8 cellular contexts compared by ENCODE assay signal in the genomic region with DNA sequence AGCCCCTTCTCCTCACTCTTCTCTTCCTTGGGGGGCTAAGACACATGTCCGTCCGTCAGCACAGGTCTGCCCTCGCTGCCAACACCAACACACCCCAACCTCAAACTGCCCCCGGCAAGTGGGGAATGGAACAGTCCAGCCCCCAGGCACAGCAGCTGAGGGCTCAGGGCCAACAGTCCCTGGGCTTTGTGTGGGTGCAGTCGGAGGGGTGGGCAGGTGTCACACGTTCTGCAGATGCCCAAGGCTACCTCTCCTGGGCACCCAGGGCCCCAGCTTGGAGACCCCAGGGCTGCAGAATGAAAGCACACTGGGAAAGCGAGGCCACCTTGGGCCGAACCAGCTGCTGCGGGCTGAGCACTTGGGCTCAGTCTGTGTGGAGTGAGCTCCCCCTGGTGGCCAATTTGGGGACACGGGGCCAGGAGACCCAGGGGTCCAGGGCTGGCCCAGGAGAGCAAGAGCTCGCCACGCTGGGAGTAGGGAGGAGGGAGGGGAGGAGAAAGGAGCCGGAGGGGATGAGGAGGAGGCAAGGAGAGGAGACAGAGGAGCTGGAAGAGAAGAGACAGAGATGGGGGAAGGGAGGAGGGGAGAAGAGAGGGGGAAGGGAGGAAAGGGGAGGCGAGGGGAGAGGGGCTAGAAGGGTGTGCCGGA. TPM values are rescaled to one million over a fixed set of nuclear protein-coding genes. Genes with fewer than 3 reads are reported as not detected.
DNase-seq lines count a peak whose midpoint lies in the region; ATAC-seq and TF ChIP-seq lines count a peak whose summit lies in the region.

No MANE protein-coding gene starts in this region.

- no peaks in the 10 kb centered on the region for H3K27me3 Mint-ChIP-seq in activated CD8-positive, alpha-beta memory T cell treated with anti-CD3 and anti-CD28 coated beads, Interleukin-2, amount 10 ng/mL, durations not matched to agents 7 days and 5 days
- H3K27me3 Mint-ChIP-seq in endothelial cell (ENCODE audit: unreplicated experiment) = peaks cover 4% of the 10 kb centered on the region

- no peaks in the 10 kb centered on the region for H3K9me3 ChIP-seq in mesodermal cell (ENCODE audit: control insufficient read depth, low read length)

- CTCF ChIA-PET in activated CD8-positive, alpha-beta memory T cell treated with anti-CD3 and anti-CD28 coated beads, Interleukin-2, amount 10 ng/mL, durations not matched to agents 7 days and 5 days (lab: Charles Lee) = interaction anchor here (0.5 to 3.8 kb wide), 32 partner anchors 12 to 1863 kb away, joined by 3 to 42 read pairs (median 4); a partner anchor contains a TSS

- 41 to 46% methylated on average over 12 of the region's 15 CpGs for WGBS in mesodermal cell (ENCODE audit: insufficient coverage in 2 of 2), 2 experiments

- no peak overlapping the region for H3K27ac Mint-ChIP-seq in activated CD8-positive, alpha-beta memory T cell treated with anti-CD3 and anti-CD28 coated beads, Interleukin-2, amount 10 ng/mL, durations not matched to agents 7 days and 5 days
- H3K27ac Mint-ChIP-seq in endothelial cell (ENCODE audit: unreplicated experiment) = no peak overlapping the region

- peaks cover 6% of the 10 kb centered on the region for H3K36me3 Mint-ChIP-seq in activated CD8-positive, alpha-beta memory T cell treated with anti-CD3 and anti-CD28 coated beads, Interleukin-2, amount 10 ng/mL, durations not matched to agents 7 days and 5 days
- H3K36me3 Mint-ChIP-seq in endothelial cell (ENCODE audit: low read depth, unreplicated experiment) = peaks cover 16% of the 10 kb centered on the region

- no peaks in the 10 kb centered on the region for H3K9me3 Mint-ChIP-seq in activated CD8-positive, alpha-beta memory T cell treated with anti-CD3 and anti-CD28 coated beads, Interleukin-2, amount 10 ng/mL, durations not matched to agents 7 days and 5 days (ENCODE audit: low read depth)
- no peaks in the 10 kb centered on the region for H3K9me3 Mint-ChIP-seq in endothelial cell (ENCODE audit: unreplicated experiment)

- peak; percentile 87 for ATAC-seq in activated CD8-positive, alpha-beta memory T cell treated with anti-CD3 and anti-CD28 coated beads, Interleukin-2, amount 10 ng/mL, durations not matched to agents 7 days and 5 days
- ATAC-seq in GM19455 (IDR thresholded peaks at IDR 0.05; ENCODE audit: unreplicated experiment) = no peak

- peaks cover 69% of the 10 kb centered on the region for H3K36me3 ChIP-seq in mesodermal cell (ENCODE audit: control insufficient read depth, insufficient read depth, low read length)

- peak overlapping the region; percentile 1 for H3K4me3 ChIP-seq in mesodermal cell (ENCODE audit: extremely low read depth, insufficient read depth, low read length, poor library complexity, severe bottlenecking)

- DNase-seq in ACHN (peak; percentile 55), GM13976 (ENCODE audit: low spot score) (peak; percentile 94), NCI-H460 (ENCODE audit: extremely low read depth, low read depth) (peak; percentile 64), endothelial cell (ENCODE audit: low spot score) (peak; percentile 84)
- peak; percentile 81 for DNase-seq in activated CD8-positive, alpha-beta memory T cell treated with anti-CD3 and anti-CD28 coated beads, Interleukin-2, amount 10 ng/mL, durations not matched to agents 7 days and 5 days
- DNase-seq in stimulated activated CD8-positive, alpha-beta memory T cell treated with anti-CD3 and anti-CD28 coated beads, Interleukin-2, amount 100 ng/mL, for 48 hours (ENCODE audit: low read depth in 2 of 2) = peak; percentile 61 to 66

- TF ChIP-seq CTCF in GM13976 (IDR thresholded peaks at IDR 0.05; ENCODE audit: borderline replicate concordance, control extremely low read depth, extremely low read depth, insufficient read depth, missing control alignments) (peak; percentile 94), endothelial cell (IDR thresholded peaks at IDR 0.05; ENCODE audit: unreplicated experiment) (peak; percentile 88)

- peaks cover 22% of the 10 kb centered on the region for H3K4me1 ChIP-seq in mesodermal cell (ENCODE audit: control insufficient read depth, insufficient read depth, low read length, poor library complexity, severe bottlenecking)

- no peaks in the 10 kb centered on the region for H3K4me1 Mint-ChIP-seq in activated CD8-positive, alpha-beta memory T cell treated with anti-CD3 and anti-CD28 coated beads, Interleukin-2, amount 10 ng/mL, durations not matched to agents 7 days and 5 days
- peaks cover 5% of the 10 kb centered on the region for H3K4me1 Mint-ChIP-seq in endothelial cell (ENCODE audit: unreplicated experiment)

- in situ Hi-C loops in ACHN (cut with HindIII; ENCODE audit: low pct_ligation_motif_present, low pct_unique_long_range_greater_than_20kb, low sequenced_read_pairs) (no loop called here), GM13976 (cut with MboI; ENCODE audit: low sequenced_read_pairs, unreplicated experiment) (no loop called here)

- no peak overlapping the region for H3K27ac ChIP-seq in mesodermal cell (ENCODE audit: low read depth, low read length, severe bottlenecking)

- no peak overlapping the region for H3K4me3 Mint-ChIP-seq in activated CD8-positive, alpha-beta memory T cell treated with anti-CD3 and anti-CD28 coated beads, Interleukin-2, amount 10 ng/mL, durations not matched to agents 7 days and 5 days
- no peak overlapping the region for H3K4me3 Mint-ChIP-seq in endothelial cell (ENCODE audit: unreplicated experiment)

RNA-seq across cellular contexts. Expression of a gene that starts 14.0 kb away (rescaled TPM):
- total RNA-seq in NCI-H460 (2014; rRNA removed; shearing (Covaris generic)) = 1.4 and 1.7 TPM in 2 replicates
- polyA plus RNA-seq in NCI-H460 (2014; cell fraction: nucleus; rRNA removed) = 11.8 and 14.7 TPM in 2 replicates
- 10 to 100 TPM in 1 of 2 experiments, 1 to 10 TPM in 1; 7.3 to 21.8 TPM for total RNA-seq in activated CD8-positive, alpha-beta memory T cell treated with anti-CD3 and anti-CD28 coated beads, Interleukin-2, amount 10 ng/mL, durations not matched to agents 7 days and 5 days
- 0.69 TPM for total RNA-seq in endothelial cell (ENCODE audit: unreplicated experiment)
- 8.7 TPM for polyA plus RNA-seq in mesodermal cell (2013, experiment 1 of 2)
- polyA plus RNA-seq in mesodermal cell (2013, experiment 2 of 2) = 7.0 TPM

RNA-seq across cellular contexts. Expression of a gene that starts 22.2 kb away (rescaled TPM):
- 5.9 and 6.6 TPM in 2 replicates for total RNA-seq in NCI-H460 (2014; rRNA removed; shearing (Covaris generic))
- polyA plus RNA-seq in NCI-H460 (2014; cell fraction: nucleus; rRNA removed) = 11.0 and 17.0 TPM in 2 replicates
- 10 to 100 TPM; 58.4 to 68.4 TPM for total RNA-seq in activated CD8-positive, alpha-beta memory T cell treated with anti-CD3 and anti-CD28 coated beads, Interleukin-2, amount 10 ng/mL, durations not matched to agents 7 days and 5 days
- total RNA-seq in endothelial cell (ENCODE audit: unreplicated experiment) = 48.1 TPM
- polyA plus RNA-seq in mesodermal cell (2013, experiment 1 of 2) = 23.2 TPM
- 21.6 TPM for polyA plus RNA-seq in mesodermal cell (2013, experiment 2 of 2)

RNA-seq across cellular contexts. Expression of a gene that starts 37.3 kb away (rescaled TPM):
- total RNA-seq in NCI-H460 (2014; rRNA removed; shearing (Covaris generic)) = 10.4 and 11.0 TPM in 2 replicates
- 12.4 and 14.5 TPM in 2 replicates for polyA plus RNA-seq in NCI-H460 (2014; cell fraction: nucleus; rRNA removed)
- total RNA-seq in activated CD8-positive, alpha-beta memory T cell treated with anti-CD3 and anti-CD28 coated beads, Interleukin-2, amount 10 ng/mL, durations not matched to agents 7 days and 5 days = 10 to 100 TPM; 22.6 to 28.1 TPM
- 19.9 TPM for total RNA-seq in endothelial cell (ENCODE audit: unreplicated experiment)
- polyA plus RNA-seq in mesodermal cell (2013, experiment 1 of 2) = 24.9 TPM
- polyA plus RNA-seq in mesodermal cell (2013, experiment 2 of 2) = 18.9 TPM

RNA-seq across cellular contexts. Expression of a gene that starts 59.3 kb away (rescaled TPM):
- total RNA-seq in NCI-H460 (2014; rRNA removed; shearing (Covaris generic)) = 27.0 and 37.1 TPM in 2 replicates
- polyA plus RNA-seq in NCI-H460 (2014; cell fraction: nucleus; rRNA removed) = 122 and 149 TPM in 2 replicates
- 100 to 1,000 TPM; 156 to 189 TPM for total RNA-seq in activated CD8-positive, alpha-beta memory T cell treated with anti-CD3 and anti-CD28 coated beads, Interleukin-2, amount 10 ng/mL, durations not matched to agents 7 days and 5 days
- total RNA-seq in endothelial cell (ENCODE audit: unreplicated experiment) = 283 TPM
- polyA plus RNA-seq in mesodermal cell (2013, experiment 1 of 2) = 82.9 TPM
- polyA plus RNA-seq in mesodermal cell (2013, experiment 2 of 2) = 63.1 TPM
